In the genomic region with DNA sequence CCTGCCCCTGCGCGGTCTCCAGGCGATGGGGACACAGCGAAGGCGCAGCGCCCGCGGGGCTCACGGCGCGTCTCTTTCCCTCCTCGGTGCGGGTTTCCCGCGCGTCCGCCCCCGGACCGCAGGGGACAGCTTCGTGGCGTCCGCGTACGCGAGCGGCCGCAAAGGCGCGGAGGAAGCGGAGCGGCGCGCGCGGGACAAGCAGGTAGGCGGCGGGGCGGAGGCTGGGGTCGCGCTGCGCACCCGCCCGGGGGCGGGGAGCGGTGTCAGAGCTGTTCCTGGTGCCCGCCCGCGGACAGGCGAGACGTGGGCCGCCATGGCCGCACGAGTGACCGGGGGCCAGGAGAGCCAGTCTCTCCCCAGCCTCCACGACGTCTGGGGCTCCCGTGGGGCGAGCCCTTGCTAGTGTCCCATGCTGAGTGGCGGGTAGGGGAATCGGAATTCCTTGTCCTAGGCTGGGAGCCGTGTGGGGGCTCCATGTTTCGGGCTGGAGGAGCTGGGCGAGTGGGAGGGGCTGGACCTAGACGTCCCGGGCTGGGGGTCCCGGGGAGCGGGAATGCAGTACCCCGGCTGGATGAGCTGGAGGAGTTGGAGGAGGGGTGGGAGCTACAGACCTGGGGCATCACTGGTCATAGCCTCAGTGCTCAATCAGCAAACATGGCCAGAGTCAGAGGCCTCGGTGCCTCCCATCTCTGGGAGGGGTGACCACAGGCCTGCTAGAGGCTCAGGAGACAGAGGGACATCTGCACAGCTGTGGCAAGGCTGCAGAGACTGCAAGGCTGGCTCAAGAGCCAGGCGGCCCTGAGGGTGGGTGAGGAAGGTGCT, we compare ENCODE assay signal across 9 cellular contexts. TPM values are rescaled to one million over a fixed set of nuclear protein-coding genes. Genes with fewer than 3 reads are reported as not detected.
DNase-seq lines count a peak whose midpoint lies in the region; ATAC-seq and TF ChIP-seq lines count a peak whose summit lies in the region.
"Had no signal": no experiment of that assay in that cellular context is flagged by ENCODE, and none has a peak within 500 bp of the region (broad histone marks: within the 10 kb centered on the region; RNA-seq: fewer than 3 reads in every experiment).

No MANE protein-coding gene starts in this region.

- H3K27ac Mint-ChIP-seq in neural crest cell (ENCODE audit: unreplicated experiment) = no peak overlapping the region

- H2AFZ ChIP-seq in Loucy (ENCODE audit: low read length) = no peak overlapping the region

- TF ChIP-seq POLR2A in esophagus squamous epithelium (IDR thresholded peaks at IDR 0.05) = no peak

- H3K4me2 ChIP-seq in BLaER1 (peak overlapping the region; percentile 100), Loucy (ENCODE audit: low read depth, low read length, poor library complexity, severe bottlenecking) (peak overlapping the region; percentile 84)

- H3K27ac ChIP-seq in BLaER1 = peak overlapping the region; percentile 69
- H3K27ac ChIP-seq in esophagus squamous epithelium = peak overlapping the region in 3 of 4 donors; percentile 54 to 67 (median 57)

- peaks cover 26% of the 10 kb centered on the region for H3K4me1 Mint-ChIP-seq in neural crest cell

- peak overlapping the region; percentile 83 for H3K4me3 Mint-ChIP-seq in neural crest cell

- WGBS in esophagus squamous epithelium, 2 donors = 15 to 67% methylated on average over 1 to 4 of the region's 70 CpGs

- no peaks in the 10 kb centered on the region for H3K36me3 Mint-ChIP-seq in neural crest cell (ENCODE audit: low read depth)

- H3K27me3 ChIP-seq in BLaER1 (peaks cover 59% of the 10 kb centered on the region), Loucy (ENCODE audit: insufficient read depth, low read length, poor library complexity, severe bottlenecking) (no peaks in the 10 kb centered on the region), esophagus squamous epithelium (peaks cover 0 to 100% (median 10%) of the 10 kb centered on the region in 4 donors)

- peak overlapping the region; percentile 83 for H3K4me3 ChIP-seq in BLaER1
- peak overlapping the region; percentile 72 for H3K4me3 ChIP-seq in Loucy (ENCODE audit: low read length, poor library complexity, severe bottlenecking)
- H3K4me3 ChIP-seq in esophagus squamous epithelium = peak overlapping the region; percentile 33 to 75 (median 46)

- H4K20me1 ChIP-seq in BLaER1 (peaks cover 55% of the 10 kb centered on the region), Loucy (ENCODE audit: insufficient read depth, low read length, poor library complexity, severe bottlenecking) (peaks cover 30% of the 10 kb centered on the region)

- H3K4me1 ChIP-seq in BLaER1 = peaks cover 95% of the 10 kb centered on the region
- H3K4me1 ChIP-seq in Loucy (ENCODE audit: insufficient read depth, low read length, poor library complexity, severe bottlenecking) = peaks cover 40% of the 10 kb centered on the region
- peaks cover 22 to 66% (median 29%) of the 10 kb centered on the region in 3 donors for H3K4me1 ChIP-seq in esophagus squamous epithelium

- peaks cover 54% of the 10 kb centered on the region for H3K79me2 ChIP-seq in Loucy (ENCODE audit: insufficient read depth, low read length)

- ATAC-seq in HG03521 (IDR thresholded peaks at IDR 0.05; ENCODE audit: unreplicated experiment) = no peak

- in situ Hi-C loops in KBM-7 (cut with MboI; ENCODE audit: low pct_unique_long_range_greater_than_20kb, low sequenced_read_pairs) = no loop called here

- H3K9ac ChIP-seq in BLaER1 (peak overlapping the region; percentile 80), Loucy (ENCODE audit: low read depth, low read length, poor library complexity, severe bottlenecking) (peak overlapping the region; percentile 68)

- no peaks in the 10 kb centered on the region for H3K9me3 Mint-ChIP-seq in neural crest cell

- peaks cover 28% of the 10 kb centered on the region for H3K36me3 ChIP-seq in BLaER1
- no peaks in the 10 kb centered on the region for H3K36me3 ChIP-seq in Loucy (ENCODE audit: insufficient read depth, low read length)
- no peaks in the 10 kb centered on the region for H3K36me3 ChIP-seq in esophagus squamous epithelium

- H3K9me3 ChIP-seq in BLaER1 (no peaks in the 10 kb centered on the region), Loucy (ENCODE audit: insufficient read depth, low read depth, low read length) (no peaks in the 10 kb centered on the region), esophagus squamous epithelium (no peaks in the 10 kb centered on the region)

- DNase-seq in esophagus squamous epithelium (lab: John Stamatoyannopoulos, UW) = no peak
- DNase-seq in neural crest cell (ENCODE audit: low read depth, low spot score) = no peak
- no peak for DNase-seq in HT-29 (ENCODE audit: low spot score)
- no peak for DNase-seq in KBM-7
- DNase-seq in DMS 273 treated with DMSO at 0.1 percent for 48 hours (lab: John Stamatoyannopoulos, UW) = no peak
- DNase-seq: NCI-H2081 treated with DMSO at 0.1 percent for 48 hours had no signal

- no peaks in the 10 kb centered on the region for H3F3A ChIP-seq in Loucy (ENCODE audit: low read depth)

- intact Hi-C loops in esophagus squamous epithelium (cut with DNase I) = no loop called here

- TF ChIP-seq CTCF in Loucy (conservative IDR thresholded peaks at IDR 0.05; ENCODE audit: low read length) (no peak), esophagus squamous epithelium (IDR thresholded peaks at IDR 0.05) (no peak), neural crest cell (conservative IDR thresholded peaks at IDR 0.05) (peak; percentile 14)

- H3K27me3 Mint-ChIP-seq in neural crest cell (ENCODE audit: low read depth) = peaks cover 45% of the 10 kb centered on the region

- H3K9me2 ChIP-seq in Loucy (replicated peaks; ENCODE audit: low read depth, low read length) = no peaks in the 10 kb centered on the region

RNA-seq across cellular contexts. Expression of a gene that starts 1.0 kb away (rescaled TPM):
- 10 to 100 TPM in 1 of 4 donors, 1 to 10 TPM in 3; 1.2 to 11.3 (median 1.5) TPM for total RNA-seq in esophagus squamous epithelium
- 15.6 and 20.6 TPM in 2 replicates for total RNA-seq in neural crest cell
- 5.8 and 7.5 TPM in 2 replicates for total RNA-seq in HT-29 (2014; rRNA removed; shearing (Covaris generic))
